8 cellular contexts compared by ENCODE assay signal in the genomic region with DNA sequence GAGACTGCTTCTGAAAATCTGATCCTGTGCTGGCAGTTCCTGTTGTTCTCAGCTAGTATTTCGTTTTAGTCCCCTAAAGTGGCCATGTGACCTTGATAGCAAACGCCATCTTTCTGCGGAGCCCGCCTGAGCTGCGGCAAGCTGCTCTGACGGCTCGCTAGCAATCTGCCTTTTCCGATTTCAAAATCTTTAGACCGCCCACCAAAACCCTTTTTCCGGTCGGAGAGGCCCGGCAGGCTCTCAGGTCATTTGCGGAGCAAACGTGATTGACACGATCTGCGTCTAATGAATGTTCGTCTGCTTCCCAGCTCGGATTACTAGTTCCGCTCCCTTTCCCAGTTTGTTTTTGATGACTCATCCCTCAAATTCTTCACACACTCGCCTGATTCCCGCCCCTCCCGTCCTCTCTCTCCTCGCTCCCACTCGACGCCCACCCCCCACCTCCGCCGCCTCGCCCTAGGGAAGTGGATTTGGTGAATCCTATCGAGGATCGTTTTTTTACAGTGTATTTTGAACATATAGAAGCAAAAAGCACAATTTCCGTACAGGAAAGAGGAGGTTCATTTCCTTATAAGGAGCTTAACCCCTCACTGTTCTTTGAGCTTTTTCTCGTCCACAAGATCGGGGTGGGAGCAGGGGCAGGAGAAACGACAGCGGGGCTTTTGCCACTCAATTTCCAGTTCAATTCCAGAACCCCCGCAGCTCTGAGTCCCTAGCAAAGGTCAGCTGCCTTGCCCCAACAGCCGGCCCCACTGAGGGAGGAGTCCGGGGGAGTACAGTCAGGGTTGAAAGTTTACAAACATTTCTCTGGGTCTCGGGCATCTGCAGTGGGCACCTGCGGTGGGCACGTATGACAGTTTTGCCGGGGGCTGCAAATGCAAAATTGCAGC. TPM values are rescaled to one million over a fixed set of nuclear protein-coding genes. Genes with fewer than 3 reads are reported as not detected.
DNase-seq lines count a peak whose midpoint lies in the region; ATAC-seq, FAIRE-seq and TF ChIP-seq lines count a peak whose summit lies in the region.

No MANE protein-coding gene starts in this region.

- no peaks in the 10 kb centered on the region for H3K36me3 ChIP-seq in H1 (ENCODE audit: control insufficient read depth in 2 of 4, insufficient read depth in 4 of 4, low read length in 3 of 4)

- no peaks in the 10 kb centered on the region for H4K20me1 ChIP-seq in H1 (replicated peaks in 1 of 2; ENCODE audit: control insufficient read depth in 1 of 2, insufficient read depth in 2 of 2, low read length in 2 of 2)

- peaks cover 25% of the 10 kb centered on the region for H3K4me1 Mint-ChIP-seq in CD4-positive, alpha-beta T cell (ENCODE audit: low read depth)
- H3K4me1 Mint-ChIP-seq in activated CD8-positive, alpha-beta memory T cell treated with anti-CD3 and anti-CD28 coated beads, Interleukin-2, amount 10 ng/mL, durations not matched to agents 7 days and 5 days, result peaks cover 20% of the 10 kb centered on the region
- H3K4me1 Mint-ChIP-seq in memory B cell, result peaks cover 7% of the 10 kb centered on the region

- POLR2A ChIA-PET in CD4-positive, alpha-beta T cell (lab: Charles Lee), result interaction anchor here (0.6 to 3.2 kb wide), 22 partner anchors 9 to 1049 kb away, joined by 3 to 55 read pairs (median 6); a partner anchor contains a TSS
- POLR2A ChIA-PET in H1 (lab: Charles Lee; ENCODE audit: partially characterized antibody), result interaction anchor here (0.6 to 3.0 kb wide), 30 partner anchors 9 to 252 kb away, joined by 3 to 13 read pairs (median 4); a partner anchor contains a TSS

- TF ChIP-seq EP300 in H1 (IDR thresholded peaks at IDR 0.05; ENCODE audit: borderline replicate concordance in 1 of 2, low read depth in 2 of 2, low read length in 2 of 2), result no peak

- no peaks in the 10 kb centered on the region for H3K27me3 ChIP-seq in CD4-positive, alpha-beta T cell (ENCODE audit: control insufficient read depth, insufficient read depth, low read length)
- H3K27me3 ChIP-seq in H1 (replicated peaks in 1 of 4; ENCODE audit: control insufficient read depth in 3 of 4, extremely low read depth in 1 of 4, insufficient read depth in 3 of 4, low read length in 3 of 4), result no peaks in the 10 kb centered on the region

- H3K23me2 ChIP-seq in H1 (ENCODE audit: low read depth, low read length), result no peaks in the 10 kb centered on the region

- peak overlapping the region; percentile 91 for H4K91ac ChIP-seq in H1 (replicated peaks; ENCODE audit: insufficient read length, low read length)

- no peak overlapping the region for H3K23ac ChIP-seq in H1 (ENCODE audit: insufficient read length)

- peaks cover 3 to 7% (median 5%) of the 10 kb centered on the region in 4 experiments; a peak in 4 of 7 replicates for H3K4me1 ChIP-seq in H1 (replicated peaks in 1 of 4; ENCODE audit: control insufficient read depth in 3 of 4, insufficient read depth in 4 of 4, low read length in 3 of 4)

- H3K36me3 Mint-ChIP-seq in CD4-positive, alpha-beta T cell (ENCODE audit: low read depth), result peaks cover 18% of the 10 kb centered on the region
- peaks cover 14% of the 10 kb centered on the region for H3K36me3 Mint-ChIP-seq in activated CD8-positive, alpha-beta memory T cell treated with anti-CD3 and anti-CD28 coated beads, Interleukin-2, amount 10 ng/mL, durations not matched to agents 7 days and 5 days
- H3K36me3 Mint-ChIP-seq in memory B cell, result peaks cover 2% of the 10 kb centered on the region

- peak overlapping the region; percentile 68 for H2BK12ac ChIP-seq in H1 (ENCODE audit: low read depth, low read length)

- peak overlapping the region; percentile 84; the same call in 1 of the 2 replicates for H4K8ac ChIP-seq in H1 (ENCODE audit: extremely low read depth, insufficient read depth, low read length)

- peak overlapping the region; percentile 41 to 64 (median 45); a peak in 7 of 8 replicates for H3K4me3 ChIP-seq in H1 (ENCODE audit: extremely low read depth in 1 of 4, insufficient read depth in 2 of 4, low read depth in 3 of 4, low read length in 4 of 4)

- FAIRE-seq in H1 (lab: Jason Lieb, UNC), result peak; percentile 88

- no peak overlapping the region for H3K14ac ChIP-seq in H1 (ENCODE audit: insufficient read length)

- ATAC-seq in CD4-positive, alpha-beta T cell (ENCODE audit: poor library complexity), result peak; percentile 94
- ATAC-seq in GM19452 (IDR thresholded peaks at IDR 0.05; ENCODE audit: unreplicated experiment), result peak; percentile 89
- ATAC-seq in HG03575 (IDR thresholded peaks at IDR 0.05; ENCODE audit: extremely low read depth, insufficient number of reproducible peaks, low FRiP score, unreplicated experiment), result peak; percentile 78
- peak; percentile 96 for ATAC-seq in activated CD8-positive, alpha-beta memory T cell treated with anti-CD3 and anti-CD28 coated beads, Interleukin-2, amount 10 ng/mL, durations not matched to agents 7 days and 5 days
- ATAC-seq in memory B cell (ENCODE audit: low read depth), result peak; percentile 91

- peak overlapping the region; percentile 61; the same call in 1 of the 2 replicates for H2BK20ac ChIP-seq in H1 (ENCODE audit: low read length)

- no peaks in the 10 kb centered on the region for H3K27me3 Mint-ChIP-seq in CD4-positive, alpha-beta T cell
- no peaks in the 10 kb centered on the region for H3K27me3 Mint-ChIP-seq in activated CD8-positive, alpha-beta memory T cell treated with anti-CD3 and anti-CD28 coated beads, Interleukin-2, amount 10 ng/mL, durations not matched to agents 7 days and 5 days
- H3K27me3 Mint-ChIP-seq in memory B cell, result no peaks in the 10 kb centered on the region

- H3K9me3 Mint-ChIP-seq in CD4-positive, alpha-beta T cell, result no peaks in the 10 kb centered on the region
- H3K9me3 Mint-ChIP-seq in activated CD8-positive, alpha-beta memory T cell treated with anti-CD3 and anti-CD28 coated beads, Interleukin-2, amount 10 ng/mL, durations not matched to agents 7 days and 5 days (ENCODE audit: low read depth), result no peaks in the 10 kb centered on the region
- no peaks in the 10 kb centered on the region for H3K9me3 Mint-ChIP-seq in memory B cell

- peak; percentile 83 to 96 for TF ChIP-seq POLR2A in H1 (IDR thresholded peaks at IDR 0.05; ENCODE audit: control extremely low read depth in 1 of 2, low read depth in 2 of 2, low read length in 2 of 2)

- H2BK5ac ChIP-seq in H1 (ENCODE audit: low read depth, low read length), result peak overlapping the region; percentile 83; the same call in 1 of the 2 replicates

- no peak overlapping the region for H2AFZ ChIP-seq in H1 (ENCODE audit: low read length)

- H3K79me2 ChIP-seq in H1 (ENCODE audit: control insufficient read depth in 1 of 2, insufficient read depth in 2 of 2, low read length in 2 of 2), result no peaks in the 10 kb centered on the region

- intact Hi-C loops in CD4-positive, alpha-beta T cell (cut with DNase I, micrococcal nuclease), result loop anchor here (1.0 to 10.0 kb wide), 5 partner anchors 72 to 210 kb away; a partner anchor contains a TSS

- CTCF ChIA-PET in CD4-positive, alpha-beta T cell (lab: Charles Lee), result interaction anchor here (0.7 to 1.3 kb wide), 2 partner anchors 101 to 748 kb away, joined by 3 to 5 read pairs; a partner anchor contains a TSS
- CTCF ChIA-PET in activated CD8-positive, alpha-beta memory T cell treated with anti-CD3 and anti-CD28 coated beads, Interleukin-2, amount 10 ng/mL, durations not matched to agents 7 days and 5 days (lab: Charles Lee), result interaction anchor here (0.8 to 1.8 kb wide), 6 partner anchors 9 to 102 kb away, joined by 3 to 12 read pairs (median 4); a partner anchor contains a TSS
- CTCF ChIA-PET in H1 (lab: Charles Lee; ENCODE audit: partially characterized antibody), result interaction anchor here (1.1 to 1.7 kb wide), 4 partner anchors 10 to 184 kb away, joined by 3 to 4 read pairs (median 4); no protein-coding TSS in a partner anchor

- H2BK15ac ChIP-seq in H1 (ENCODE audit: low read length), result no peak overlapping the region

- peak overlapping the region; percentile 62 to 72 for H3K4me2 ChIP-seq in H1 (ENCODE audit: insufficient read depth in 1 of 2, low read depth in 2 of 2, low read length in 2 of 2)

- 2% methylated on average over 38 of the region's 42 CpGs; no CpG with 5 or more reads in 1 of the 2 experiments for WGBS in H1 (ENCODE audit: extremely low coverage in 1 of 2, insufficient coverage in 1 of 2, insufficient read length in 1 of 2, insufficient replicate concordance in 2 of 2, low coverage in 1 of 2, low lambda C conversion rate in 2 of 2, missing lambda C conversion rate in 1 of 2), 2 experiments

- H4K5ac ChIP-seq in H1 (ENCODE audit: insufficient read length, low read depth, low read length), result peak overlapping the region; percentile 95

- H3K27ac ChIP-seq in CD4-positive, alpha-beta T cell (ENCODE audit: low read depth, low read length), result peak overlapping the region; percentile 89
- peak overlapping the region; percentile 90 for H3K27ac ChIP-seq in H1 (ENCODE audit: low read depth, low read length)

- H3K79me1 ChIP-seq in H1 (ENCODE audit: low read depth, low read length), result no peaks in the 10 kb centered on the region

- H3K27ac Mint-ChIP-seq in CD4-positive, alpha-beta T cell, result peak overlapping the region; percentile 98
- peak overlapping the region; percentile 98 for H3K27ac Mint-ChIP-seq in activated CD8-positive, alpha-beta memory T cell treated with anti-CD3 and anti-CD28 coated beads, Interleukin-2, amount 10 ng/mL, durations not matched to agents 7 days and 5 days
- H3K27ac Mint-ChIP-seq in memory B cell, result peak overlapping the region; percentile 95

- TF ChIP-seq CTCF in CD4-positive, alpha-beta T cell (IDR thresholded peaks at IDR 0.05), result no peak
- TF ChIP-seq CTCF in H1 (IDR thresholded peaks at IDR 0.05; ENCODE audit: control extremely low read depth in 1 of 3, insufficient read depth in 1 of 3, low read depth in 1 of 3, low read length in 3 of 3), result no peak

- DNase-seq in CD4-positive, alpha-beta T cell, result peak; percentile 55 to 76 (median 68)
- DNase-seq in NOMO-1 (lab: John Stamatoyannopoulos, UW; ENCODE audit: unreplicated experiment in 2 of 2), result peak; percentile 86 to 92
- DNase-seq in activated CD8-positive, alpha-beta memory T cell treated with anti-CD3 and anti-CD28 coated beads, Interleukin-2, amount 10 ng/mL, durations not matched to agents 7 days and 5 days, result peak; percentile 93
- peak; percentile 69 to 74 for DNase-seq in H1 (ENCODE audit: low read depth in 1 of 2, low spot score in 2 of 2)
- peak; percentile 57 to 69 for DNase-seq in memory B cell (ENCODE audit: low spot score in 2 of 2)
- DNase-seq in stimulated activated CD8-positive, alpha-beta memory T cell treated with anti-CD3 and anti-CD28 coated beads, Interleukin-12 subunit alpha, Interleukin-12 subunit beta, amount 100 ng/mL, for 1 hour (ENCODE audit: low read depth), result peak; percentile 61

- H3K9me3 ChIP-seq in CD4-positive, alpha-beta T cell (ENCODE audit: control insufficient read depth, low read length), result no peaks in the 10 kb centered on the region
- no peaks in the 10 kb centered on the region for H3K9me3 ChIP-seq in H1 (ENCODE audit: insufficient read depth in 2 of 2, low read depth in 1 of 2, low read length in 1 of 2)

- H3K4me3 Mint-ChIP-seq in CD4-positive, alpha-beta T cell, result peak overlapping the region; percentile 98
- peak overlapping the region; percentile 83 for H3K4me3 Mint-ChIP-seq in activated CD8-positive, alpha-beta memory T cell treated with anti-CD3 and anti-CD28 coated beads, Interleukin-2, amount 10 ng/mL, durations not matched to agents 7 days and 5 days
- peak overlapping the region; percentile 95 for H3K4me3 Mint-ChIP-seq in memory B cell

- H3K4ac ChIP-seq in H1 (replicated peaks; ENCODE audit: insufficient read length, low read depth, low read length), result no peak overlapping the region

- H3K18ac ChIP-seq in H1 (ENCODE audit: extremely low read depth, low read length), result peak overlapping the region; percentile 87

- peak overlapping the region; percentile 4 for H2BK120ac ChIP-seq in H1 (replicated peaks; ENCODE audit: low read depth, low read length)

- no peak overlapping the region for H2AK5ac ChIP-seq in H1 (ENCODE audit: low read depth, low read length)

- no peak overlapping the region for H3K56ac ChIP-seq in H1 (replicated peaks; ENCODE audit: insufficient read length, low read depth, low read length)

- peak overlapping the region; percentile 10 to 76 (median 72) for H3K9ac ChIP-seq in H1 (replicated peaks in 1 of 4; ENCODE audit: extremely low read depth in 1 of 4, low read depth in 3 of 4, low read length in 3 of 4)

- no peak for TF ChIP-seq RAD21 in H1 (IDR thresholded peaks at IDR 0.05 in 1 of 2, conservative IDR thresholded peaks at IDR 0.05 in 1 of 2; ENCODE audit: low read depth in 2 of 2, low read length in 2 of 2)

RNA-seq across cellular contexts. Expression of a gene that starts 37.5 kb away (rescaled TPM):
- 1 to 10 TPM; 3.4 to 4.3 TPM for total RNA-seq in CD4-positive, alpha-beta T cell
- 1 to 10 TPM in 1 of 2 experiments, under 1 TPM in 1; 0.87 to 1.3 TPM for total RNA-seq in activated CD8-positive, alpha-beta memory T cell treated with anti-CD3 and anti-CD28 coated beads, Interleukin-2, amount 10 ng/mL, durations not matched to agents 7 days and 5 days
- 14.8 and 15.3 TPM in 2 replicates for total RNA-seq in H1 (2021; fragmentation: NEBNext Ultra II Directional; extraction: Animal tissue kit (Norgen Biotek cat#: 25700))
- polyA plus RNA-seq in H1 (2011; rRNA removed), result 12.0 and 15.0 TPM in 2 replicates
- 7.6 TPM for polyA plus RNA-seq in H1 (2011; cell fraction: cytosol; rRNA removed)
- polyA plus RNA-seq in H1 (2011; cell fraction: nucleus; rRNA removed), result 11.9 TPM
- 8.1 to 12.6 TPM (median 10.6 TPM) in 4 replicates for polyA plus RNA-seq in H1 (2012, experiment 1 of 2)
- polyA plus RNA-seq in H1 (2012, experiment 2 of 2), result 7.0 TPM
- polyA plus RNA-seq in H1 (2013, experiment 1 of 2), result 12.8 TPM
- polyA plus RNA-seq in H1 (2013, experiment 2 of 2), result 12.9 TPM
- 13.7 and 16.9 TPM in 2 replicates for polyA minus RNA-seq in H1 (2011; rRNA and poly(A)+ RNA removed)
- polyA minus RNA-seq in H1 (2011; cell fraction: cytosol; rRNA and poly(A)+ RNA removed), result 6.1 TPM
- polyA minus RNA-seq in H1 (2011; cell fraction: nucleus; rRNA and poly(A)+ RNA removed), result 5.5 TPM

RNA-seq across cellular contexts. Expression of a gene that starts 40.9 kb away (rescaled TPM):
- not detected for total RNA-seq in CD4-positive, alpha-beta T cell
- not detected for total RNA-seq in activated CD8-positive, alpha-beta memory T cell treated with anti-CD3 and anti-CD28 coated beads, Interleukin-2, amount 10 ng/mL, durations not matched to agents 7 days and 5 days
- not detected in 2 replicates for total RNA-seq in H1 (2021; fragmentation: NEBNext Ultra II Directional; extraction: Animal tissue kit (Norgen Biotek cat#: 25700))
- 0.06 and 0.14 TPM in 2 replicates for polyA plus RNA-seq in H1 (2011; rRNA removed)
- 0.09 TPM for polyA plus RNA-seq in H1 (2011; cell fraction: cytosol; rRNA removed)
- polyA plus RNA-seq in H1 (2011; cell fraction: nucleus; rRNA removed), result 0.13 TPM
- 0.13 TPM in 1 of 4 replicates, not detected in the others for polyA plus RNA-seq in H1 (2012, experiment 1 of 2)
- polyA plus RNA-seq in H1 (2012, experiment 2 of 2), result not detected
- polyA plus RNA-seq in H1 (2013, experiment 1 of 2), result 0.06 TPM
- 0.04 TPM for polyA plus RNA-seq in H1 (2013, experiment 2 of 2)
- 0.13 TPM in 1 of 2 replicates, not detected in the other for polyA minus RNA-seq in H1 (2011; rRNA and poly(A)+ RNA removed)
- not detected for polyA minus RNA-seq in H1 (2011; cell fraction: cytosol; rRNA and poly(A)+ RNA removed)
- polyA minus RNA-seq in H1 (2011; cell fraction: nucleus; rRNA and poly(A)+ RNA removed), result not detected

Comparison
In these comparisons a context has a peak if more than half of its experiments do, and no peak if none do; other contexts are left out.
1. Peak in every context shown above with its lines: DNase-seq, ATAC-seq, H3K4me3 ChIP-seq and H3K27ac ChIP-seq.